10 cellular contexts compared by ENCODE assay signal in genomic region chr12:53476769-53477209, GRCh38. TPM values are rescaled to one million over a fixed set of nuclear protein-coding genes. Genes with fewer than 3 reads are reported as not detected.
A peak's percentile ranks its signal among the peaks of the same experiment; 100 is the strongest.
DNase-seq lines count a peak whose midpoint lies in the region; ATAC-seq, FAIRE-seq and TF ChIP-seq lines count a peak whose summit lies in the region.
"Had no signal": no experiment of that assay in that cellular context is flagged by ENCODE, and none has a peak within 500 bp of the region (broad histone marks: within the 10 kb centered on the region; RNA-seq: fewer than 3 reads in every experiment).

No MANE protein-coding gene starts in this region.

- TF ChIP-seq CTCF in D721Med (IDR thresholded peaks at IDR 0.05; ENCODE audit: insufficient read depth, missing control alignments) = peak; percentile 38

- H3K27me3 ChIP-seq in HUES48 (ENCODE audit: control insufficient read depth, insufficient read depth, low read length) = no peaks in the 10 kb centered on the region
- H3K27me3 ChIP-seq: upper lobe of left lung had no signal

- DNase-seq in D721Med (ENCODE audit: insufficient read length, low spot score) = no peak
- peak; percentile 46 for DNase-seq in amniotic epithelial cell (ENCODE audit: low read depth)
- peak; percentile 27 to 39 for DNase-seq in lung microvascular endothelial cell (ENCODE audit: low read depth in 2 of 2)
- DNase-seq in NCI-H2029 treated with DMSO at 0.1 percent for 48 hours (lab: John Stamatoyannopoulos, UW) = no peak
- DNase-seq in hepatic stellate cell (ENCODE audit: low spot score) = no peak
- DNase-seq in sciatic nerve (ENCODE audit: low spot score) = no peak
- DNase-seq: activated CD8-positive, alpha-beta memory T cell treated with anti-CD3 and anti-CD28 coated beads for 24 hours had no signal

- peaks cover 14% of the 10 kb centered on the region; the same call in 1 of the 2 replicates for H3K4me1 ChIP-seq in HUES48 (ENCODE audit: control insufficient read depth, insufficient read depth, low read length)

- H3K27ac ChIP-seq in HUES48 (ENCODE audit: low read depth, low read length) = peak overlapping the region; percentile 9

- no peaks in the 10 kb centered on the region for H3K9me3 ChIP-seq in HUES48 (ENCODE audit: control insufficient read depth, insufficient read depth, low read length)
- H3K9me3 ChIP-seq: upper lobe of left lung had no signal

- peaks cover 91% of the 10 kb centered on the region for H3K36me3 ChIP-seq in HUES48 (ENCODE audit: control insufficient read depth, insufficient read depth, low read length)

- no peak overlapping the region for H3K4me3 ChIP-seq in HUES48 (ENCODE audit: low read depth, low read length)
- H3K4me3 ChIP-seq: upper lobe of left lung had no signal

- intact Hi-C loops in sciatic nerve (cut with DNase I) = no loop called here

- no peak overlapping the region for H3K9ac ChIP-seq in HUES48 (ENCODE audit: low read depth, low read length)

- peak; percentile 48 for FAIRE-seq in D721Med (lab: Jason Lieb, UNC)

- ATAC-seq in GM19328 (IDR thresholded peaks at IDR 0.05; ENCODE audit: unreplicated experiment) (no peak), sciatic nerve (no peak)

RNA-seq across cellular contexts. Expression of gene MAP3K12, which starts 22.5 kb away (rescaled TPM):
- 2.4 and 5.7 TPM in 2 replicates for total RNA-seq in lung microvascular endothelial cell
- 28.6 TPM for total RNA-seq in sciatic nerve

RNA-seq across cellular contexts. Expression of gene TARBP2, which starts 24.3 kb away (rescaled TPM):
- 33.1 and 36.1 TPM in 2 replicates for total RNA-seq in lung microvascular endothelial cell
- 19.4 TPM for total RNA-seq in sciatic nerve

RNA-seq across cellular contexts. Expression of gene PCBP2, which starts 24.9 kb away (rescaled TPM):
- total RNA-seq in lung microvascular endothelial cell = 299 TPM in 2 replicates
- total RNA-seq in sciatic nerve = 772 TPM

RNA-seq across cellular contexts. Expression of gene NPFF, which starts 30.5 kb away (rescaled TPM):
- total RNA-seq in lung microvascular endothelial cell (not detected in 2 replicates), sciatic nerve (not detected)

RNA-seq across cellular contexts. Expression of gene PRR13, which starts 35.3 kb away (rescaled TPM):
- total RNA-seq in lung microvascular endothelial cell (14.1 and 17.9 TPM in 2 replicates), sciatic nerve (86.4 TPM)

Comparison
In these comparisons a context has a peak if more than half of its experiments do, and no peak if none do; other contexts are left out.
1. DNase-seq: peak in amniotic epithelial cell (single experiment) and lung microvascular endothelial cell (2 of 2); none in D721Med (single experiment), NCI-H2029 treated with DMSO at 0.1 percent for 48 hours (single experiment), hepatic stellate cell (single experiment) and sciatic nerve (single experiment).